ENCODE assay signal across 13 cellular contexts in the genomic region with DNA sequence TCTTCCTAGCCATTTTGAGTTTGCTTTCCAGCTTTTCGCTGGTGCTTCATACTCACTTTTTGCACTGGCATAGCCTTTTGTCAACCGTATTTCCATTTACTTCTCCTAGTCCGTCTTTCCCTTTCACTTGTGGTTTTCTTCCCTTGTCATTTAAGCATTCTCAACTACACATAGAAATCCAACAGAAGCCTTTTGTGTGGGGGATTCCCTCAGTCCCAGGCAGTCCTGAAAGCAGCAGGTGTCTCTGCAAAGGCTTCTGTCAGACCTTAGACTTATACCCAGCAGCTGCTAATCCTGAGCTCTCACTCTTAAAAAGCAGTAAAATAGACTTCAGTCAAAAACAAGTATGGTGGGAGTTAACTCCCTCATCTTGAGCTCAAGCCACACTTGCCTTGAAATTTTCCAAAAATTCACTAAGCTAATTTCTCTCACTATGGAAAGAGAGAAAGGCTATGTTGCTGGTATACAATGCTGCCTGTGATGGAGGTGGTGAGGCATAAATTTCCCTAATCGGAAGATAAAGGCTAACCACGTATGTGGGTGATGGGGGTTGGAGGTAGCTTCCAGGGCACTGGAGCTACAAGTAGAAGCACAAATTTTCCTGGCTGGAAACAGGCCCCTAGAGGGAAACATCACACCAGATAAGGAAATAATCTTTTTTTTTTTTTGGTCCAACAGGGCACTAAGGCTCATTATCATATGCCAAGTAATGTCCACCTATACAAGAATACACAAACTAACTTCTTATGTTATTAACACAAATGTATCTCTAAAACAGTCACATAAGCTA. TPM values are rescaled to one million over a fixed set of nuclear protein-coding genes. Genes with fewer than 3 reads are reported as not detected.
DNase-seq lines count a peak whose midpoint lies in the region; ATAC-seq and TF ChIP-seq lines count a peak whose summit lies in the region.
"Had no signal": no experiment of that assay in that cellular context is flagged by ENCODE, and none has a peak within 500 bp of the region (broad histone marks: within the 10 kb centered on the region; RNA-seq: fewer than 3 reads in every experiment).

No MANE protein-coding gene starts in this region.

- H3K27ac Mint-ChIP-seq in activated CD4-positive, alpha-beta T cell treated with anti-CD3 and anti-CD28 coated beads, Interleukin-2, amount 10 ng/mL, durations not matched to agents 24 days and 14 days, result no peak overlapping the region
- H3K27ac Mint-ChIP-seq: activated T-helper 1 cell treated with anti-CD3 and anti-CD28 coated beads, Interleukin-12 subunit alpha, Interleukin-12 subunit beta, Interleukin-2, Interleukin-4 antibody, amounts not matched to agents 30 ng/mL and 10 ng/mL and 1 ng/mL, durations not matched to agents 14 hours and 24 hours and 36 hours had no signal

- H3K36me3 ChIP-seq in GM06990 (ENCODE audit: control insufficient read depth, insufficient read depth, low read length) (no peaks in the 10 kb centered on the region), Peyer's patch (no peaks in the 10 kb centered on the region)
- H3K36me3 ChIP-seq: esophagus muscularis mucosa had no signal

- no peaks in the 10 kb centered on the region for H3K9me3 ChIP-seq in Peyer's patch
- H3K9me3 ChIP-seq: esophagus muscularis mucosa had no signal

- TF ChIP-seq CTCF in GM06990 (IDR thresholded peaks at IDR 0.05; ENCODE audit: insufficient read depth, low read length, poor library complexity, severe bottlenecking) (no peak), Peyer's patch (IDR thresholded peaks at IDR 0.05) (no peak)

- DNase-seq in GM06990 (ENCODE audit: extremely low read depth, insufficient read length), result peak; percentile 57
- DNase-seq in NCI-H1417 treated with DMSO at 0.1 percent for 48 hours (lab: John Stamatoyannopoulos, UW), result no peak
- no peak for DNase-seq in activated CD4-positive, alpha-beta T cell treated with anti-CD3 and anti-CD28 coated beads, Interleukin-2, amount 10 ng/mL, durations not matched to agents 24 days and 14 days
- no peak for DNase-seq in Peyer's patch
- DNase-seq in islet precursor cell, result no peak
- DNase-seq: Right ventricle myocardium superior had no signal

- intact Hi-C loops in activated CD4-positive, alpha-beta T cell treated with anti-CD3 and anti-CD28 coated beads, Interleukin-2, amount 10 ng/mL, durations not matched to agents 24 days and 14 days (cut with micrococcal nuclease), result no loop called here

- H3K27ac ChIP-seq in angular gyrus (ENCODE audit: low read depth, low read length), result peak overlapping the region; percentile 27
- peak overlapping the region in 1 of 4 donors; percentile 6 for H3K27ac ChIP-seq in Peyer's patch
- H3K27ac ChIP-seq: C4-2B, esophagus muscularis mucosa had no signal

- H3K27me3 Mint-ChIP-seq in activated CD4-positive, alpha-beta T cell treated with anti-CD3 and anti-CD28 coated beads, Interleukin-2, amount 10 ng/mL, durations not matched to agents 24 days and 14 days, result no peaks in the 10 kb centered on the region

- ATAC-seq in GM19395 (IDR thresholded peaks at IDR 0.05; ENCODE audit: unreplicated experiment), result peak; percentile 88
- peak; percentile 63 for ATAC-seq in HG02981 (IDR thresholded peaks at IDR 0.05; ENCODE audit: unreplicated experiment)

- H3K4me1 ChIP-seq in Peyer's patch, result peaks cover 0 to 9% (median 6%) of the 10 kb centered on the region in 4 donors

- H3K36me3 Mint-ChIP-seq in activated CD4-positive, alpha-beta T cell treated with anti-CD3 and anti-CD28 coated beads, Interleukin-2, amount 10 ng/mL, durations not matched to agents 24 days and 14 days (ENCODE audit: low read depth), result no peaks in the 10 kb centered on the region

- no peak overlapping the region for H3K4me3 ChIP-seq in GM06990 (replicated peaks; ENCODE audit: low read depth, low read length)
- no peak overlapping the region for H3K4me3 ChIP-seq in Peyer's patch
- H3K4me3 ChIP-seq: esophagus muscularis mucosa had no signal

- H3K9me3 Mint-ChIP-seq in activated CD4-positive, alpha-beta T cell treated with anti-CD3 and anti-CD28 coated beads, Interleukin-2, amount 10 ng/mL, durations not matched to agents 24 days and 14 days, result no peaks in the 10 kb centered on the region

- no peak for TF ChIP-seq POLR2A in Peyer's patch (IDR thresholded peaks at IDR 0.05)

- H3K4me1 Mint-ChIP-seq in activated CD4-positive, alpha-beta T cell treated with anti-CD3 and anti-CD28 coated beads, Interleukin-2, amount 10 ng/mL, durations not matched to agents 24 days and 14 days, result peaks cover 22% of the 10 kb centered on the region

- no peak overlapping the region for H3K4me3 Mint-ChIP-seq in activated CD4-positive, alpha-beta T cell treated with anti-CD3 and anti-CD28 coated beads, Interleukin-2, amount 10 ng/mL, durations not matched to agents 24 days and 14 days
- H3K4me3 Mint-ChIP-seq: activated T-helper 1 cell treated with anti-CD3 and anti-CD28 coated beads, Interleukin-12 subunit alpha, Interleukin-12 subunit beta, Interleukin-2, Interleukin-4 antibody, amounts not matched to agents 30 ng/mL and 10 ng/mL and 1 ng/mL, durations not matched to agents 14 hours and 24 hours and 36 hours had no signal

- no peaks in the 10 kb centered on the region for H3K27me3 ChIP-seq in GM06990 (replicated peaks; ENCODE audit: control insufficient read depth, insufficient read depth, low read length)
- H3K27me3 ChIP-seq in Peyer's patch, result no peaks in the 10 kb centered on the region
- H3K27me3 ChIP-seq: esophagus muscularis mucosa had no signal

RNA-seq across cellular contexts. Expression of a gene that starts 34.8 kb away (rescaled TPM):
- total RNA-seq in activated CD4-positive, alpha-beta T cell treated with anti-CD3 and anti-CD28 coated beads, Interleukin-2, amount 10 ng/mL, durations not matched to agents 24 days and 14 days, result not detected in 2 replicates
- total RNA-seq in Peyer's patch, result not detected
- total RNA-seq: activated T-helper 1 cell treated with anti-CD3 and anti-CD28 coated beads, Interleukin-12 subunit alpha, Interleukin-12 subunit beta, Interleukin-2, Interleukin-4 antibody, amounts not matched to agents 30 ng/mL and 10 ng/mL and 1 ng/mL, durations not matched to agents 14 hours and 24 hours and 36 hours; esophagus muscularis mucosa; HT1080; Right ventricle myocardium superior had no signal

RNA-seq across cellular contexts. Expression of a gene that starts 40.3 kb away (rescaled TPM):
- 0.82 and 1.1 TPM in 2 replicates for total RNA-seq in activated CD4-positive, alpha-beta T cell treated with anti-CD3 and anti-CD28 coated beads, Interleukin-2, amount 10 ng/mL, durations not matched to agents 24 days and 14 days
- 10 to 100 TPM; 24.8 to 65.7 (median 36.4) TPM for total RNA-seq in Peyer's patch

Comparison
In these comparisons a context has a peak if more than half of its experiments do, and no peak if none do; other contexts are left out.
1. RNA of a gene that starts 40.3 kb away (total RNA-seq): 24.8 to 65.7 TPM in Peyer's patch; 0.82 to 1.1 TPM in activated CD4-positive, alpha-beta T cell treated with anti-CD3 and anti-CD28 coated beads, Interleukin-2, amount 10 ng/mL, durations not matched to agents 24 days and 14 days; every median in the first group is over 10 times any median in the second.